1 cellular context compared by ENCODE assay signal in genomic region chr12:79983492-79983891, GRCh38.
A peak's percentile ranks its signal among the peaks of the same experiment; 100 is the strongest.
TF ChIP-seq lines count a peak whose summit lies in the region.

No MANE protein-coding gene starts in this region.

TF ChIP-seq in SK-N-SH treated with all-trans-retinoic acid at 6 μM for 48 hours, 23 proteins besides CTCF, POLR2A, EP300 and RAD21 (continued from another document):
- peak; percentile 89 for TF ChIP-seq CREB5 (CRISPR knock-in tag; IDR thresholded peaks at IDR 0.05; ENCODE audit: low read depth)
- peak; percentile 84; the same call in 1 of the 2 replicates for TF ChIP-seq TOX (CRISPR knock-in tag; IDR thresholded peaks at IDR 0.05; ENCODE audit: borderline replicate concordance)
- no peak for TF ChIP-seq ESRRG (CRISPR knock-in tag; IDR thresholded peaks at IDR 0.05)
- TF ChIP-seq ZFP3 (CRISPR knock-in tag; IDR thresholded peaks at IDR 0.05) = 0 out of 2 replicates have a peak, but pooled peaks have one; percentile 61
- TF ChIP-seq GLIS3 (CRISPR knock-in tag; IDR thresholded peaks at IDR 0.05) = no peak
- TF ChIP-seq PPARA (CRISPR knock-in tag; IDR thresholded peaks at IDR 0.05; ENCODE audit: borderline replicate concordance) = no peak
- no peak for TF ChIP-seq ZFP30 (CRISPR knock-in tag; IDR thresholded peaks at IDR 0.05)
- TF ChIP-seq CSRNP3 (CRISPR knock-in tag; IDR thresholded peaks at IDR 0.05) = no peak
- TF ChIP-seq OSR1 (CRISPR knock-in tag; IDR thresholded peaks at IDR 0.05) = no peak
- TF ChIP-seq CSDC2 (CRISPR knock-in tag; IDR thresholded peaks at IDR 0.05) = peak; percentile 89; the same call in 1 of the 2 replicates
